Comparison of ENCODE assay signal across 22 cellular contexts in the genomic region with DNA sequence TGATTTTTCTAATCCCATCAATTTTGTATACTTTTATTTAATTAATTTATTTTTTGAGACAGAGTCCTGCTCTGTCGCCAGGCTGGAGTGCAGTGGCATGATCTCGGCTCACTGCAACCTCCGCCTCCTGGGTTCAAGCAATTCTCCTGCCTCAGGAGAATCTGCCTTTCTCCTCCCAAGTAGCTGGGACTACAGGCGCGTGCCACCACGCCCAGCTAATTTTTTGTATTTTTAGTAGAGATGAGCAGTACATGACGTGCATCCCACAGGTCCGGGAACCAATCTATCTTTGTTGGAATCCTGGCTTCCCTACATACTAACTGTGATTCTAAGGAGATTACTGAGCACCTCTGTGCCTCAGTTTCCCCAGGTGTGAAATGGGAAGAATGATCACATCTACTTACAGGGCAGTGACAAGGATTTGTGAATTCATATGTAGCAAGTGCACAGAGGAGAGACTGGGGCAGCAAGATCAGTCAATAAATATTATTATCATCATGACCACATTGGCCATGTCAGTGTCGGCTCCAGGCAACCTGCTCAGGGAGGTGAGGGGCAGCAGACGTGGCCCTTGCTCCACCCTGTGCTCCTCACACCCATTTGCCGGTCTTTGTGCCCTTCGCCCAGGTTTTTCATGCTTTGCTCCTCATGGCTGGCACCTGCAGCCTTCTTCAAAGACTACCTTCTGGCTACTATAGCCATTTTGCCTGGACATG. TPM values are rescaled to one million over a fixed set of nuclear protein-coding genes. Genes with fewer than 3 reads are reported as not detected.
"Had no signal": no experiment of that assay in that cellular context is flagged by ENCODE, and none has a peak within 500 bp of the region (broad histone marks: within the 10 kb centered on the region; RNA-seq: fewer than 3 reads in every experiment).

No MANE protein-coding gene starts in this region.

- H3K36me3 ChIP-seq: adrenal gland, SJSA1 had no signal

- H3K36me3 Mint-ChIP-seq: activated naive CD8-positive, alpha-beta T cell treated with anti-CD3 and anti-CD28 coated beads, Interleukin-2, amount 10 ng/mL, durations not matched to agents 7 days and 5 days had no signal

- H3K4me3 ChIP-seq: adrenal gland, SJSA1 had no signal

- H3K27ac ChIP-seq: adrenal gland, SJSA1 had no signal

- FAIRE-seq: RCC 7860 had no signal

- H3K4me1 Mint-ChIP-seq: activated naive CD8-positive, alpha-beta T cell treated with anti-CD3 and anti-CD28 coated beads, Interleukin-2, amount 10 ng/mL, durations not matched to agents 7 days and 5 days had no signal

- ATAC-seq: activated CD4-positive, CD25-positive, alpha-beta regulatory T cell treated with anti-CD3 and anti-CD28 coated beads, Interleukin-2, amount 50 U/mL, for 24 hours; activated CD8-positive, alpha-beta T cell treated with anti-CD3 and anti-CD28 coated beads, Interleukin-2, amount 10 ng/mL, durations not matched to agents 7 days and 5 days; SK-N-SH treated with all-trans-retinoic acid at 6 μM for 48 hours had no signal

- H3K4me1 ChIP-seq: adrenal gland, SJSA1 had no signal

- H3K9me3 ChIP-seq: adrenal gland, SJSA1 had no signal

- H3K4me3 Mint-ChIP-seq: activated CD8-positive, alpha-beta T cell treated with anti-CD3 and anti-CD28 coated beads, Interleukin-2, amount 10 ng/mL, durations not matched to agents 7 days and 5 days; activated naive CD8-positive, alpha-beta T cell treated with anti-CD3 and anti-CD28 coated beads, Interleukin-2, amount 10 ng/mL, durations not matched to agents 7 days and 5 days; T-helper 1 cell treated with Interleukin-12 subunit alpha and Interleukin-12 subunit beta and Interleukin-4 antibody, amounts not matched to agents 30 μg/mL and 1 μg/mL, for 36 hours had no signal

- H3K27me3 ChIP-seq: SJSA1 had no signal

- H3K9me3 Mint-ChIP-seq: activated naive CD8-positive, alpha-beta T cell treated with anti-CD3 and anti-CD28 coated beads, Interleukin-2, amount 10 ng/mL, durations not matched to agents 7 days and 5 days; T-helper 1 cell treated with Interleukin-12 subunit alpha and Interleukin-12 subunit beta and Interleukin-4 antibody, amounts not matched to agents 30 μg/mL and 1 μg/mL, for 36 hours had no signal

- DNase-seq: activated CD4-positive, alpha-beta T cell treated with anti-CD3 and anti-CD28 coated beads for 4 hours; activated CD8-positive, alpha-beta memory T cell treated with anti-CD3 and anti-CD28 coated beads, Interleukin-2, amount 50 U/mL, for 48 hours; activated naive CD4-positive, alpha-beta T cell treated with anti-CD3 and anti-CD28 coated beads, Interleukin-2, amount 50 U/mL, for 16 hours; activated naive CD8-positive, alpha-beta T cell treated with anti-CD3 and anti-CD28 coated beads, Interleukin-2, amount 10 ng/mL, durations not matched to agents 7 days and 5 days; activated T-cell treated with anti-CD3 and anti-CD28 coated beads, Interleukin-2, amount 50 U/mL, for 1 hour; adrenal gland; anterior cingulate cortex; central memory CD4-positive, alpha-beta T cell; KG1; NCI-H1092; NCI-H1417; NCI-H2029 treated with DMSO at 0.1 percent for 48 hours; NCI-H510A treated with DMSO at 0.1 percent for 48 hours; SHP77; SW 1271 had no signal

- H3K27ac Mint-ChIP-seq: activated CD8-positive, alpha-beta T cell treated with anti-CD3 and anti-CD28 coated beads, Interleukin-2, amount 10 ng/mL, durations not matched to agents 7 days and 5 days; activated naive CD8-positive, alpha-beta T cell treated with anti-CD3 and anti-CD28 coated beads, Interleukin-2, amount 10 ng/mL, durations not matched to agents 7 days and 5 days; T-helper 1 cell treated with Interleukin-12 subunit alpha and Interleukin-12 subunit beta and Interleukin-4 antibody, amounts not matched to agents 30 μg/mL and 1 μg/mL, for 36 hours had no signal

RNA-seq across cellular contexts. Expression of gene CYP24A1, which starts 22.1 kb away (rescaled TPM):
- total RNA-seq: activated CD8-positive, alpha-beta T cell treated with anti-CD3 and anti-CD28 coated beads, Interleukin-2, amount 10 ng/mL, durations not matched to agents 7 days and 5 days; adrenal gland; LHCN-M2; SJSA1 had no signal
